ENCODE assay signal across 9 cellular contexts in the genomic region with DNA sequence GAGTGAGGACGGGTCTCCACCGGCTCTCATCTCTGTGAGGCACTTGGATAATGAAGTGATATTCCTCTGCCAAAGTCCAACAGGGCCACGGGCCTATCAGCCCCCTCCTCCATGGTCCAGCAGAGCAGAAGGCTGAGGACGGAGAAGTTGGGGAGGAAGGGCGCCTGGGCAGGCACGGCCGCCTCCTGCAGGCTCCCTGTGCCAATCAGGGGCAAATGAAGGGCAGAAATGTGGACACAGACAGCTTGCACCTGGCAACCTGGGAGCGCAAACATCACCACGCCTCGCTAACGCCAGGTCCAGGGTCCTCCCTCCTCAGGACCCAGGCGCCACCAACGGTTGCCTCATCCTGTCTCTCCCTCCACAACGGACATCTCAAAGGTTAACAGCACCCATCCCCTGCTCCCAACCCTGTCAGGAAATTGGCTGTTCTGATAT. TPM values are rescaled to one million over a fixed set of nuclear protein-coding genes. Genes with fewer than 3 reads are reported as not detected.
DNase-seq lines count a peak whose midpoint lies in the region; ATAC-seq, FAIRE-seq and TF ChIP-seq lines count a peak whose summit lies in the region.
"Had no signal": no experiment of that assay in that cellular context is flagged by ENCODE, and none has a peak within 500 bp of the region (broad histone marks: within the 10 kb centered on the region; RNA-seq: fewer than 3 reads in every experiment).

No MANE protein-coding gene starts in this region.

- peak overlapping the region in 4 of 11 experiments; percentile 0 to 75 (median 4); a peak in 2 of 22 replicates for H3K27ac ChIP-seq in BLaER1 treated with 17β-estradiol and CSF1 and Interleukin-3, amounts not matched to agents 10 nM and 100 nM
- H3K27ac ChIP-seq in adrenal gland (peak overlapping the region in 3 of 5 donors; percentile 11 to 46 (median 12)), foreskin keratinocyte (no peak overlapping the region)

- H3K36me3 ChIP-seq in BLaER1 treated with 17β-estradiol and CSF1 and Interleukin-3, amounts not matched to agents 10 nM and 100 nM = peaks cover 0 to 16% (median 7%) of the 10 kb centered on the region in 11 experiments; a peak in 18 of 22 replicates
- peaks cover 0 to 1% of the 10 kb centered on the region in 2 donors for H3K36me3 ChIP-seq in adrenal gland (replicated peaks in 1 of 2)

- H3K4me3 ChIP-seq in BLaER1 treated with 17β-estradiol and CSF1 and Interleukin-3, amounts not matched to agents 10 nM and 100 nM = no peak overlapping the region
- H3K4me3 ChIP-seq in adrenal gland = no peak overlapping the region

- TF ChIP-seq CTCF in HFFc6 (IDR thresholded peaks at IDR 0.05) (no peak), adrenal gland (IDR thresholded peaks at IDR 0.05) (no peak), foreskin keratinocyte (conservative IDR thresholded peaks at IDR 0.05) (no peak)

- H3K4me2 ChIP-seq in BLaER1 treated with 17β-estradiol and CSF1 and Interleukin-3, amounts not matched to agents 10 nM and 100 nM = peak overlapping the region; percentile 82 to 99 (median 95)

- no peak for FAIRE-seq in RCC 7860 (lab: Jason Lieb, UNC)

- H3K4me3 Mint-ChIP-seq in HFFc6 (no peak overlapping the region), naive B cell (peak overlapping the region in 1 of 8 donors; percentile 54)

- no peak for TF ChIP-seq POLR2A in adrenal gland (IDR thresholded peaks at IDR 0.05)

- no peak overlapping the region; a peak in 1 of 22 replicates for H3K9ac ChIP-seq in BLaER1 treated with 17β-estradiol and CSF1 and Interleukin-3, amounts not matched to agents 10 nM and 100 nM

- 63 to 78% (median 74%) methylated on average over 12 to 14 of the region's 14 CpGs for WGBS in adrenal gland, 4 donors

- H3K4me1 Mint-ChIP-seq in HFFc6 (ENCODE audit: low read depth) (peaks cover 100% of the 10 kb centered on the region), naive B cell (peaks cover 71 to 91% (median 84%) of the 10 kb centered on the region in 3 donors)

- peaks cover 94 to 100% (median 99%) of the 10 kb centered on the region in 10 experiments for H3K4me1 ChIP-seq in BLaER1 treated with 17β-estradiol and CSF1 and Interleukin-3, amounts not matched to agents 10 nM and 100 nM
- H3K4me1 ChIP-seq in adrenal gland (replicated peaks in 1 of 2) (peaks cover 84 to 91% of the 10 kb centered on the region in 2 donors), foreskin keratinocyte (peaks cover 35% of the 10 kb centered on the region)

- intact Hi-C loops in adrenal gland (cut with DNase I) = no loop called here

- H3K36me3 Mint-ChIP-seq in HFFc6 (ENCODE audit: low read depth) = peaks cover 20% of the 10 kb centered on the region
- H3K36me3 Mint-ChIP-seq in naive B cell = no peaks in the 10 kb centered on the region

- no peak for DNase-seq in HFFc6
- DNase-seq in adrenal gland = no peak
- DNase-seq in naive B cell = no peak
- no peak for DNase-seq in SIG-M5 treated with dmso at 0.1 percent for 504 hours (lab: John Stamatoyannopoulos, UW; ENCODE audit: unreplicated experiment)
- DNase-seq in RCC 7860 (ENCODE audit: low spot score) = no peak
- no peak for DNase-seq in foreskin keratinocyte
- no peak for DNase-seq in stimulated activated CD4-positive, alpha-beta T cell treated with anti-CD3 and anti-CD28 coated beads, Interleukin-15, amount 100 ng/mL, for 24 hours
- DNase-seq: Kasumi-1 had no signal

- H3K9me3 ChIP-seq in BLaER1 treated with 17β-estradiol and CSF1 and Interleukin-3, amounts not matched to agents 10 nM and 100 nM (replicated peaks in 1 of 11) = no peaks in the 10 kb centered on the region
- no peaks in the 10 kb centered on the region for H3K9me3 ChIP-seq in adrenal gland (replicated peaks in 1 of 3)

- no peak for ATAC-seq in naive B cell (ENCODE audit: low read depth in 2 of 2)
- no peak for ATAC-seq in foreskin keratinocyte

- peaks cover 0 to 98% (median 70%) of the 10 kb centered on the region in 11 experiments; a peak in 15 of 22 replicates for H4K20me1 ChIP-seq in BLaER1 treated with 17β-estradiol and CSF1 and Interleukin-3, amounts not matched to agents 10 nM and 100 nM

- H3K9me3 Mint-ChIP-seq in HFFc6 (no peaks in the 10 kb centered on the region), naive B cell (no peaks in the 10 kb centered on the region)

- H3K27me3 ChIP-seq in BLaER1 treated with 17β-estradiol and CSF1 and Interleukin-3, amounts not matched to agents 10 nM and 100 nM = no peaks in the 10 kb centered on the region
- no peaks in the 10 kb centered on the region for H3K27me3 ChIP-seq in adrenal gland
- H3K27me3 ChIP-seq in foreskin keratinocyte = no peaks in the 10 kb centered on the region

- H3K27ac Mint-ChIP-seq in HFFc6 = peak overlapping the region; percentile 76
- H3K27ac Mint-ChIP-seq in naive B cell = peak overlapping the region in 4 of 6 donors; percentile 90 to 100 (median 94)

- H3K27me3 Mint-ChIP-seq in HFFc6 (ENCODE audit: insufficient read depth) (peaks cover 7% of the 10 kb centered on the region), naive B cell (no peaks in the 10 kb centered on the region)

RNA-seq across cellular contexts. Expression of gene SMAD7, which starts 24.3 kb away (rescaled TPM):
- 10 to 100 TPM; 29.6 to 35.8 (median 30.7) TPM for total RNA-seq in HFFc6 (2021; fragmentation: NEBNext Ultra II Directional; extraction: Animal tissue kit (Norgen Biotek cat#: 25700))
- total RNA-seq in adrenal gland (10 to 100 TPM; 14.5 to 68.3 (median 25.5) TPM), foreskin keratinocyte (7.2 and 10.5 TPM in 2 replicates)
- polyA plus RNA-seq in adrenal gland (10 to 100 TPM in 1 of 3 donors, 1 to 10 TPM in 2; 6.1 to 12.6 (median 8.2) TPM), naive B cell (ENCODE audit: low read depth in 6 of 6) (1 to 10 TPM in 5 of 6 donors, under 1 TPM in 1; 0.47 to 3.7 (median 1.6) TPM), foreskin keratinocyte (4.3 and 5.2 TPM in 2 replicates)
